9 cellular contexts compared by ENCODE assay signal in the genomic region with DNA sequence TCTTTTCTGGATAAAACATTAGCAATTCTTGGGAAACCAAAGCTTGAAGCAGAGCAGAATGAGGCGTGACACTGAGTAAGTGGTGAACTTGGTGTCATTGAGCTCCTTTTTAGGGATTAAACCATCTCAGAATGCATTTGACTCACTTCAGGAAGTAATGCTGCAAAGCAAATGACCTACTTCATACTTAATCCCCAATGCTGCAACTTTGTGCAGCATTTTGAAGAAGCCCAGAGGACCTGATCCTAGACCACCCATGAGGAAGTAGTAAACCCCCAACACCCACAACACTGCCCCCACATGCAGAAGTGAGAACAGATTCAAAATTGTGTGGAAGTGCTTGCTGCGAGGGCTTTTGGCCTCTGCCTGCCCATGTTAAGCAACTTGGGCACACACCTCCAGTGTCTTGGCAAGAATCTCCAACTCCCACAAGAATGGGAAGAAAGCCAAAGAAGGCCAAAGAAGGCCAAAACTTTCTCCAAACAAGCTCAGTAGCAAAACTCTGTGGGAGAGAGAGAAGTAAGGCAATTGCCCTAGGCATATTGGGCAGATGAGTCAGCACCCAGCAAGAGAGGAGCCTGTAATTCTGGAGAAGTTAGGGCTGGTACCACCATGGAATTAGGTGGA.
DNase-seq lines count a peak whose midpoint lies in the region; ATAC-seq, FAIRE-seq and TF ChIP-seq lines count a peak whose summit lies in the region.
"Had no signal": no experiment of that assay in that cellular context is flagged by ENCODE, and none has a peak within 500 bp of the region (broad histone marks: within the 10 kb centered on the region; RNA-seq: fewer than 3 reads in every experiment).

No MANE protein-coding gene starts in this region.

- no peak overlapping the region for H3K27ac Mint-ChIP-seq in activated naive CD4-positive, alpha-beta T cell treated with anti-CD3 and anti-CD28 coated beads for 36 hours
- H3K27ac Mint-ChIP-seq: activated CD4-positive, alpha-beta memory T cell treated with anti-CD3 and anti-CD28 coated beads for 36 hours had no signal

- in situ Hi-C loops in GM13977 (cut with MboI; ENCODE audit: low pct_unique_long_range_greater_than_20kb, low sequenced_read_pairs, unreplicated experiment), result loop anchor here (5.0 kb wide), 1 partner anchor 457 kb away; no protein-coding TSS in a partner anchor

- TF ChIP-seq CTCF in foreskin keratinocyte (conservative IDR thresholded peaks at IDR 0.05) (no peak), suprapubic skin (IDR thresholded peaks at IDR 0.05) (no peak), GM13977 (IDR thresholded peaks at IDR 0.05; ENCODE audit: extremely low read depth, insufficient read depth, missing control alignments) (no peak)

- H3K4me1 ChIP-seq in foreskin keratinocyte (peaks cover 31% of the 10 kb centered on the region), suprapubic skin (peaks cover 31% of the 10 kb centered on the region)

- no peaks in the 10 kb centered on the region for H3K36me3 ChIP-seq in suprapubic skin

- peak; percentile 86 for FAIRE-seq in GM18507 (lab: Jason Lieb, UNC)

- peaks cover 21% of the 10 kb centered on the region for H3K4me1 Mint-ChIP-seq in activated naive CD4-positive, alpha-beta T cell treated with anti-CD3 and anti-CD28 coated beads for 36 hours (ENCODE audit: low read depth)

- H3K9me3 ChIP-seq in suprapubic skin, result no peaks in the 10 kb centered on the region

- 40% methylated on average over 2 of the region's 2 CpGs for WGBS in suprapubic skin

- H3K27ac ChIP-seq in foreskin keratinocyte (no peak overlapping the region), suprapubic skin (peak overlapping the region; percentile 50)

- TF ChIP-seq POLR2A in suprapubic skin (IDR thresholded peaks at IDR 0.05), result no peak

- CTCF ChIA-PET in activated naive CD4-positive, alpha-beta T cell treated with anti-CD3 and anti-CD28 coated beads for 36 hours (lab: Charles Lee), result interaction anchor here (0.6 to 6.9 kb wide), 22 partner anchors 10 to 956 kb away, joined by 3 to 110 read pairs (median 4); no protein-coding TSS in a partner anchor

- peaks cover 6% of the 10 kb centered on the region for H3K27me3 Mint-ChIP-seq in activated naive CD4-positive, alpha-beta T cell treated with anti-CD3 and anti-CD28 coated beads for 36 hours (ENCODE audit: low read depth)

- no peaks in the 10 kb centered on the region for H3K36me3 Mint-ChIP-seq in activated naive CD4-positive, alpha-beta T cell treated with anti-CD3 and anti-CD28 coated beads for 36 hours (ENCODE audit: low read depth)
- H3K36me3 Mint-ChIP-seq: activated CD4-positive, alpha-beta memory T cell treated with anti-CD3 and anti-CD28 coated beads for 36 hours had no signal

- peak; percentile 86 for ATAC-seq in foreskin keratinocyte

- no peak overlapping the region for H3K4me3 ChIP-seq in suprapubic skin

- DNase-seq in GM18507 (ENCODE audit: extremely low spot score, insufficient read length, low read depth) (no peak), RKO (ENCODE audit: low spot score) (peak; percentile 3), foreskin keratinocyte (peak; percentile 97 to 98), suprapubic skin (ENCODE audit: low spot score in 2 of 2) (no peak), GM13977 (ENCODE audit: low spot score) (no peak), NK-92 (lab: John Stamatoyannopoulos, UW; ENCODE audit: unreplicated experiment) (no peak)
- DNase-seq in activated naive CD4-positive, alpha-beta T cell treated with anti-CD3 and anti-CD28 coated beads for 36 hours, result no peak
- DNase-seq: activated CD4-positive, alpha-beta memory T cell treated with anti-CD3 and anti-CD28 coated beads for 36 hours; stimulated activated naive CD4-positive, alpha-beta T cell treated with Interleukin-2 at 50 U/mL for 16 hours had no signal

- TF ChIP-seq EP300 in suprapubic skin (IDR thresholded peaks at IDR 0.05), result no peak

- no peaks in the 10 kb centered on the region for H3K9me3 Mint-ChIP-seq in activated naive CD4-positive, alpha-beta T cell treated with anti-CD3 and anti-CD28 coated beads for 36 hours
- H3K9me3 Mint-ChIP-seq: activated CD4-positive, alpha-beta memory T cell treated with anti-CD3 and anti-CD28 coated beads for 36 hours had no signal

- H3K27me3 ChIP-seq in foreskin keratinocyte (peaks cover 28% of the 10 kb centered on the region), suprapubic skin (no peaks in the 10 kb centered on the region)

- H3K4me3 Mint-ChIP-seq in activated naive CD4-positive, alpha-beta T cell treated with anti-CD3 and anti-CD28 coated beads for 36 hours, result no peak overlapping the region
- H3K4me3 Mint-ChIP-seq: activated CD4-positive, alpha-beta memory T cell treated with anti-CD3 and anti-CD28 coated beads for 36 hours had no signal

- intact Hi-C loops in activated naive CD4-positive, alpha-beta T cell treated with anti-CD3 and anti-CD28 coated beads for 36 hours (cut with micrococcal nuclease), result loop anchor here (1.0 to 5.0 kb wide), 4 partner anchors 43 to 1122 kb away; no protein-coding TSS in a partner anchor

Comparison
In these comparisons a context has a peak if more than half of its experiments do, and no peak if none do; other contexts are left out.
1. DNase-seq: peak in RKO (single experiment) and foreskin keratinocyte (2 of 2); none in GM18507 (single experiment), suprapubic skin (0 of 2), GM13977 (single experiment), activated naive CD4-positive, alpha-beta T cell treated with anti-CD3 and anti-CD28 coated beads for 36 hours (single experiment) and NK-92 (single experiment).